ENCODE assay signal across 1 cellular context in genomic region chr17:61484174-61484573, GRCh38.
TF ChIP-seq lines count a peak whose summit lies in the region.

No MANE protein-coding gene starts in this region.

TF ChIP-seq in GM12878, 131 proteins besides CTCF, POLR2A, EP300 and RAD21 (continued from another document):
- TF ChIP-seq NFXL1 (IDR thresholded peaks at IDR 0.05; ENCODE audit: borderline replicate concordance) (peak; percentile 75; the same call in 1 of the 2 replicates), ETV6 (conservative IDR thresholded peaks at IDR 0.05 in 1 of 2, IDR thresholded peaks at IDR 0.05 in 1 of 2; ENCODE audit: borderline replicate concordance in 1 of 2, low read depth in 1 of 2) (peak in 1 of 2 experiments; percentile 93; a peak in 2 of 4 replicates)
